8 cellular contexts compared by ENCODE assay signal in genomic region chr17:57946798-57947358, GRCh38. TPM values are rescaled to one million over a fixed set of nuclear protein-coding genes. Genes with fewer than 3 reads are reported as not detected.
DNase-seq lines count a peak whose midpoint lies in the region; ATAC-seq and TF ChIP-seq lines count a peak whose summit lies in the region.

No MANE protein-coding gene starts in this region.

- peak in 1 of 10 experiments; percentile 4 for DNase-seq in CD4-positive, alpha-beta T cell
- peak; percentile 83 for DNase-seq in NCI-H69 (lab: John Stamatoyannopoulos, UW)
- peak; percentile 32 to 57 for DNase-seq in heart right ventricle
- DNase-seq in retinal pigment epithelial cell (ENCODE audit: low read depth), result peak; percentile 72
- no peak for DNase-seq in NCI-H345 treated with DMSO at 0.1 percent for 48 hours (lab: John Stamatoyannopoulos, UW; ENCODE audit: unreplicated experiment)

- H3K9me3 Mint-ChIP-seq in CD4-positive, alpha-beta T cell, result no peaks in the 10 kb centered on the region
- H3K9me3 Mint-ChIP-seq in activated naive CD8-positive, alpha-beta T cell (ENCODE audit: low read depth), result no peaks in the 10 kb centered on the region

- no peak for TF ChIP-seq CTCF in CD4-positive, alpha-beta T cell (IDR thresholded peaks at IDR 0.05)
- TF ChIP-seq CTCF in heart right ventricle (IDR thresholded peaks at IDR 0.05) (no peak), retinal pigment epithelial cell (conservative IDR thresholded peaks at IDR 0.05; ENCODE audit: low read depth, low read length) (no peak)

- POLR2A ChIA-PET in CD4-positive, alpha-beta T cell (lab: Charles Lee), result interaction anchor here (1.0 to 1.9 kb wide), 6 partner anchors 9 to 60 kb away, joined by 3 to 12 read pairs (median 4); partner anchors contain the start of genes CUEDC1, SRSF1 and VEZF1

- H3K27me3 ChIP-seq in CD4-positive, alpha-beta T cell (ENCODE audit: control insufficient read depth, insufficient read depth, low read length), result no peaks in the 10 kb centered on the region
- H3K27me3 ChIP-seq in heart right ventricle, result no peaks in the 10 kb centered on the region

- H3K36me3 Mint-ChIP-seq in CD4-positive, alpha-beta T cell (ENCODE audit: low read depth), result no peaks in the 10 kb centered on the region
- no peaks in the 10 kb centered on the region for H3K36me3 Mint-ChIP-seq in activated naive CD8-positive, alpha-beta T cell

- H3K4me1 ChIP-seq in heart right ventricle, result peaks cover 40 to 98% (median 88%) of the 10 kb centered on the region in 9 donors

- H3K9me3 ChIP-seq in CD4-positive, alpha-beta T cell (ENCODE audit: control insufficient read depth, low read length), result no peaks in the 10 kb centered on the region
- no peaks in the 10 kb centered on the region for H3K9me3 ChIP-seq in heart right ventricle

- H3K4me3 ChIP-seq in heart right ventricle, result peak overlapping the region in 9 of 10 donors; percentile 26 to 54 (median 50)
- peak overlapping the region; percentile 25 for H3K4me3 ChIP-seq in retinal pigment epithelial cell (ENCODE audit: low read length)

- peak; percentile 66 for ATAC-seq in CD4-positive, alpha-beta T cell (ENCODE audit: poor library complexity)
- ATAC-seq in GM19025 (IDR thresholded peaks at IDR 0.05; ENCODE audit: low read depth, unreplicated experiment) (peak; percentile 89), HG03097 (IDR thresholded peaks at IDR 0.05; ENCODE audit: low FRiP score, unreplicated experiment) (peak; percentile 82), heart right ventricle (peak; percentile 46 to 82 (median 70))

- peak overlapping the region; percentile 86 for H3K4me3 Mint-ChIP-seq in CD4-positive, alpha-beta T cell
- H3K4me3 Mint-ChIP-seq in activated naive CD8-positive, alpha-beta T cell, result peak overlapping the region; percentile 83

- H3K36me3 ChIP-seq in heart right ventricle, result no peaks in the 10 kb centered on the region

- peak overlapping the region; percentile 6 for H3K27ac Mint-ChIP-seq in CD4-positive, alpha-beta T cell
- no peak overlapping the region for H3K27ac Mint-ChIP-seq in activated naive CD8-positive, alpha-beta T cell

- H3K27me3 Mint-ChIP-seq in CD4-positive, alpha-beta T cell, result peaks cover under 1% of the 10 kb centered on the region
- peaks cover 3% of the 10 kb centered on the region for H3K27me3 Mint-ChIP-seq in activated naive CD8-positive, alpha-beta T cell

- WGBS in heart right ventricle, 2 donors, result 7 to 8% methylated on average over 10 of the region's 10 CpGs

- intact Hi-C loops in CD4-positive, alpha-beta T cell (cut with DNase I, micrococcal nuclease), result no loop called here
- intact Hi-C loops in heart right ventricle (cut with DNase I), result loop anchor here in 1 of 10 donors (5.0 kb wide), 1 partner anchor 35 kb away; no protein-coding TSS in a partner anchor

- no peak overlapping the region for H3K27ac ChIP-seq in CD4-positive, alpha-beta T cell (ENCODE audit: low read depth, low read length)
- H3K27ac ChIP-seq in heart right ventricle, result peak overlapping the region; percentile 57 to 100 (median 83)

- H3K4me1 Mint-ChIP-seq in CD4-positive, alpha-beta T cell (ENCODE audit: low read depth), result peaks cover 29% of the 10 kb centered on the region
- H3K4me1 Mint-ChIP-seq in activated naive CD8-positive, alpha-beta T cell (ENCODE audit: low read depth), result peaks cover 33% of the 10 kb centered on the region

- CTCF ChIA-PET in CD4-positive, alpha-beta T cell (lab: Charles Lee), result interaction anchor here (1.3 kb wide), 1 partner anchor 52 kb away, joined by 5 read pairs; no protein-coding TSS in a partner anchor

RNA-seq across cellular contexts. Expression of gene CUEDC1, which starts 8.3 kb away (rescaled TPM):
- total RNA-seq in CD4-positive, alpha-beta T cell, result 1 to 10 TPM in 1 of 2 experiments, under 1 TPM in 1; 0.41 to 1.0 TPM
- 10 to 100 TPM; 38.3 to 65.0 (median 47.2) TPM for total RNA-seq in heart right ventricle
- 10 to 100 TPM; 26.9 to 33.1 TPM for polyA plus RNA-seq in heart right ventricle

RNA-seq across cellular contexts. Expression of gene VEZF1, which starts 41.2 kb away (rescaled TPM):
- 10 to 100 TPM; 41.6 to 41.7 TPM for total RNA-seq in CD4-positive, alpha-beta T cell
- total RNA-seq in heart right ventricle, result 10 to 100 TPM; 56.2 to 81.2 (median 61.5) TPM
- 10 to 100 TPM; 17.5 to 21.7 TPM for polyA plus RNA-seq in heart right ventricle

Comparison
In these comparisons a context has a peak if more than half of its experiments do, and no peak if none do; other contexts are left out.
1. RNA of gene CUEDC1, which starts 8.3 kb away (total RNA-seq): 38.3 to 65.0 TPM in heart right ventricle; 0.41 to 1.0 TPM in CD4-positive, alpha-beta T cell; every median in the first group is over 10 times any median in the second.
2. Peak in every context shown above with its lines, with median percentiles within 50 percentile points of each other: ATAC-seq.